ENCODE assay signal across 8 cellular contexts in the genomic region with DNA sequence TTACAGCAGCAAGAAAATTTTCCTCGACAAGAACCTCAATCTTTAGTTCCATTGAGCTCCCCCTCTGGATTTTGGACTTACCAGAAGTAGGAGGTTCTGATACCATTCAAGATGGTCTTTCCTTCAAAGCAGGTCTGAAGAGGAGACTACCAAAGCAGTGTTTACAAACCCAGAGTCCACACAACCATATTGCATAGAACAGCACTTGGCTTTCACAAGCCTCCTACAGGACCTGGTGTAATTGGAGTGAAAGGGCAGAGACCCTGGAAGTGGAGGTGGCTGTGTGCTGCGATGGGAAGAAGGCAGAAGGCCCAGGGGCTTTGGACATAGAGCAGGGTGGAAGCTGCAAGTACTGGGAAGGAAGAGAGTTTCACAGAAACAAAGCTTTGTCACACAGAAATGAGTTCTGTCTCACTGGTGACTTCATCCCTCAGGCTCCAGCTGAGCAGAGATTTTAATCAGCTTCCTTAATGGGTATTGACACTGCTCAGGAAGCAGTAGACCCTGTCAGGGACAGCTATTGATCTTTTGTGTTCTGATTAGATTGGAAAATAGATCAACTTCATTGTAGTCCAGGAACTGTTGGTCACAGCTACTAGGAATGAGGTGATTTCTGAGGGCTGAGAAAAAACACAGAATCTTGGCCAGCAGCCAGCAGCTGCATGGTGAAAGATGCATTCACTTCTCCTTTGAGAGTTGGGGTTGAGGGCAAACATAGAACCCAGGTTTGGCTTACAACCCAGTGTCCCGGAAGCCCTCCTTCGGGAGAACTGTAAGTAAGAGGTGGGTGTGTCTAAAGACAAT.
DNase-seq lines count a peak whose midpoint lies in the region; ATAC-seq and TF ChIP-seq lines count a peak whose summit lies in the region.

No MANE protein-coding gene starts in this region.

- H3K9me3 ChIP-seq in endodermal cell (ENCODE audit: control insufficient read depth, low read length) (no peaks in the 10 kb centered on the region), WERI-Rb-1 (ENCODE audit: severe bottlenecking) (no peaks in the 10 kb centered on the region)

- ATAC-seq in HG02852 (IDR thresholded peaks at IDR 0.05; ENCODE audit: unreplicated experiment) (no peak), HG03520 (IDR thresholded peaks at IDR 0.05; ENCODE audit: unreplicated experiment) (no peak)

- H3K27me3 Mint-ChIP-seq in endodermal cell (ENCODE audit: insufficient read depth), result no peaks in the 10 kb centered on the region

- H3K4me3 ChIP-seq in endodermal cell (ENCODE audit: low read length) (peak overlapping the region; percentile 27), WERI-Rb-1 (ENCODE audit: low read depth, low read length) (no peak overlapping the region)

- TF ChIP-seq CTCF in endodermal cell (conservative IDR thresholded peaks at IDR 0.05) (no peak), WERI-Rb-1 (IDR thresholded peaks at IDR 0.05; ENCODE audit: low read depth, low read length) (no peak)

- DNase-seq in ELR (ENCODE audit: low read depth) (peak; percentile 65), NCI-H2171 (lab: John Stamatoyannopoulos, UW) (peak; percentile 54), endodermal cell (no peak), pons (ENCODE audit: low spot score) (peak; percentile 64), WERI-Rb-1 (no peak)
- no peak for DNase-seq in stimulated activated CD4-positive, alpha-beta T cell treated with anti-CD3 and anti-CD28 coated beads, Interleukin-4, amount 100 ng/mL, for 4 hours

- no peaks in the 10 kb centered on the region for H3K9me3 Mint-ChIP-seq in endodermal cell

- peaks cover 59% of the 10 kb centered on the region for H3K4me1 Mint-ChIP-seq in endodermal cell

- no peaks in the 10 kb centered on the region for H3K36me3 Mint-ChIP-seq in endodermal cell (ENCODE audit: low read depth)

- H3K27ac Mint-ChIP-seq in endodermal cell, result peak overlapping the region; percentile 81

- H3K9ac ChIP-seq in endodermal cell (ENCODE audit: extremely low read depth, low read length, poor library complexity, severe bottlenecking), result peak overlapping the region; percentile 11

- no peak overlapping the region for H3K4me3 Mint-ChIP-seq in endodermal cell

- H3K4me1 ChIP-seq in endodermal cell (ENCODE audit: control insufficient read depth, insufficient read depth, low read length), result peaks cover 47% of the 10 kb centered on the region

- no peaks in the 10 kb centered on the region for H3K36me3 ChIP-seq in endodermal cell (ENCODE audit: control insufficient read depth, insufficient read depth, low read length)
- H3K36me3 ChIP-seq in WERI-Rb-1, result peaks cover 5% of the 10 kb centered on the region

- H3K27ac ChIP-seq in endodermal cell (ENCODE audit: low read depth, low read length), result peak overlapping the region; percentile 3
- H3K27ac ChIP-seq in WERI-Rb-1, result no peak overlapping the region

- 83 to 86% methylated on average over 4 of the region's 4 CpGs for WGBS in endodermal cell (ENCODE audit: insufficient coverage in 1 of 2, insufficient read length in 1 of 2), 2 experiments

- H3K27me3 ChIP-seq in endodermal cell (ENCODE audit: control insufficient read depth, insufficient read depth, low read length, poor library complexity, severe bottlenecking) (no peaks in the 10 kb centered on the region), WERI-Rb-1 (ENCODE audit: insufficient read depth, low read depth, severe bottlenecking) (no peaks in the 10 kb centered on the region)

Comparison
In these comparisons a context has a peak if more than half of its experiments do, and no peak if none do; other contexts are left out.
1. DNase-seq: peak in ELR (single experiment), NCI-H2171 (single experiment) and pons (single experiment); none in endodermal cell (single experiment), stimulated activated CD4-positive, alpha-beta T cell treated with anti-CD3 and anti-CD28 coated beads, Interleukin-4, amount 100 ng/mL, for 4 hours (0 of 2) and WERI-Rb-1 (single experiment).